Comparison of ENCODE assay signal across 18 cellular contexts in the genomic region with DNA sequence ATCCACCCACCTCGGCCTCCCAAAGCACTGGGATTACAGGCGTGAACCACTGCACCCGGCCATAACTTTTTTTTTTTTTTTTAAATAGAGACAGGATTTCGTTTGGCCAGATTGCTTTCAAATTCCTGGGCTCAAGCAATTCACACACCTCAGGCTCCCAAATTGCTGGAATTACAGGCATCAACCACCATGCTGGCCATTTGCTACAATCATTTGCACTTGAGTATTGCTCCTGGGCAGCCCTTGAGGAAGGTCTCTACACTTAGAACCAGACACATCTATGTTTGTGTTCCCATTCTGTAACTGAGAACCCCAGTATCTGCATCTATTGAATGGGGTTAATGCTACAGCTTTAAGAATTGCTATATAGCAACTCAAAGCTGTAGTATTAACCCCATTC.
DNase-seq lines count a peak whose midpoint lies in the region; ATAC-seq and TF ChIP-seq lines count a peak whose summit lies in the region.
"Had no signal": no experiment of that assay in that cellular context is flagged by ENCODE, and none has a peak within 500 bp of the region (broad histone marks: within the 10 kb centered on the region; RNA-seq: fewer than 3 reads in every experiment).

No MANE protein-coding gene starts in this region.

- no peak for TF ChIP-seq CTCF in RWPE2 (IDR thresholded peaks at IDR 0.05; ENCODE audit: poor library complexity, severe bottlenecking)

- no peak overlapping the region for H3K18ac ChIP-seq in trophoblast cell (ENCODE audit: low read length)

- ATAC-seq in RWPE2 (ENCODE audit: low read depth) = no peak
- no peak for ATAC-seq in natural killer cell treated with Interleukin-12 subunit alpha and Interleukin-12 subunit beta and Interleukin-15 and Interleukin-18, amount 100 ng/mL, for 72 hours

- no peak overlapping the region for H3K4me3 ChIP-seq in GM23248
- H3K4me3 ChIP-seq in RWPE2 (ENCODE audit: severe bottlenecking) = no peak overlapping the region
- H3K4me3 ChIP-seq in trophoblast cell (ENCODE audit: low read depth, low read length) = no peak overlapping the region

- DNase-seq in GM23248 (no peak), RWPE2 (ENCODE audit: low spot score) (no peak), epithelial cell of prostate (ENCODE audit: low read depth, low spot score) (no peak), trophoblast cell (peak; percentile 70 to 82), NCI-H2171 (lab: John Stamatoyannopoulos, UW) (no peak)
- DNase-seq in natural killer cell treated with Interleukin-12 subunit alpha and Interleukin-12 subunit beta and Interleukin-15 and Interleukin-18, amount 100 ng/mL, for 72 hours (ENCODE audit: low spot score) = no peak
- no peak for DNase-seq in activated CD4-positive, alpha-beta T cell treated with anti-CD3 and anti-CD28 coated beads, Interleukin-2, amount 50 U/mL, for 48 hours
- DNase-seq: DMS53, GDM1, Karpas-422, NCI-H1048, NCI-H1417 treated with DMSO at 0.1 percent for 48 hours, NCI-H187, NCI-H446 treated with DMSO at 0.1 percent for 48 hours, NCI-H526 treated with DMSO at 0.1 percent for 48 hours, OCI-M1, SHP77 treated with DMSO at 0.1 percent for 48 hours had no signal

- no peaks in the 10 kb centered on the region for H3K4me1 Mint-ChIP-seq in natural killer cell treated with Interleukin-12 subunit alpha and Interleukin-12 subunit beta and Interleukin-15 and Interleukin-18, amount 100 ng/mL, for 72 hours (ENCODE audit: low read depth in 2 of 2)
- H3K4me1 Mint-ChIP-seq: CD14-positive monocyte had no signal

- H3K4me2 ChIP-seq in GM23248 (ENCODE audit: unreplicated experiment) (no peak overlapping the region), trophoblast cell (ENCODE audit: low read length) (no peak overlapping the region)

- H3K9me3 Mint-ChIP-seq in natural killer cell treated with Interleukin-12 subunit alpha and Interleukin-12 subunit beta and Interleukin-15 and Interleukin-18, amount 100 ng/mL, for 72 hours = peaks cover 3% of the 10 kb centered on the region

- H3K4ac ChIP-seq in trophoblast cell (ENCODE audit: low read depth, low read length) = no peak overlapping the region

- no peaks in the 10 kb centered on the region for H4K20me1 ChIP-seq in GM23248 (ENCODE audit: insufficient read depth)

- in situ Hi-C loops in GM23248 (cut with MboI) = no loop called here

- H3K79me2 ChIP-seq in GM23248 (ENCODE audit: insufficient read depth) (no peaks in the 10 kb centered on the region), trophoblast cell (ENCODE audit: control insufficient read depth, insufficient read depth, low read length, poor library complexity) (no peaks in the 10 kb centered on the region)

- no peaks in the 10 kb centered on the region for H3K27me3 Mint-ChIP-seq in natural killer cell treated with Interleukin-12 subunit alpha and Interleukin-12 subunit beta and Interleukin-15 and Interleukin-18, amount 100 ng/mL, for 72 hours

- no peak overlapping the region for H4K91ac ChIP-seq in trophoblast cell (ENCODE audit: low read depth, low read length)

- no peaks in the 10 kb centered on the region for H3K36me3 Mint-ChIP-seq in natural killer cell treated with Interleukin-12 subunit alpha and Interleukin-12 subunit beta and Interleukin-15 and Interleukin-18, amount 100 ng/mL, for 72 hours
- H3K36me3 Mint-ChIP-seq: CD14-positive monocyte had no signal

- H3F3A ChIP-seq in GM23248 (ENCODE audit: insufficient read depth) = peaks cover 33% of the 10 kb centered on the region

- no peak overlapping the region for H4K8ac ChIP-seq in trophoblast cell (ENCODE audit: low read depth, low read length)

- no peaks in the 10 kb centered on the region for H3K9me3 ChIP-seq in GM23248 (ENCODE audit: low read depth)
- H3K9me3 ChIP-seq in RWPE2 (ENCODE audit: severe bottlenecking) = no peaks in the 10 kb centered on the region
- H3K9me3 ChIP-seq in trophoblast cell (ENCODE audit: insufficient read depth, low read depth, low read length) = no peaks in the 10 kb centered on the region

- no peak overlapping the region for H2AK5ac ChIP-seq in trophoblast cell (ENCODE audit: low read length)

- no peaks in the 10 kb centered on the region for H3K27me3 ChIP-seq in GM23248 (replicated peaks; ENCODE audit: insufficient read depth)
- no peaks in the 10 kb centered on the region for H3K27me3 ChIP-seq in RWPE2 (ENCODE audit: insufficient read depth, poor library complexity, severe bottlenecking)
- no peaks in the 10 kb centered on the region for H3K27me3 ChIP-seq in trophoblast cell (ENCODE audit: insufficient read depth, low read length)

- no peak overlapping the region for H4K12ac ChIP-seq in trophoblast cell (ENCODE audit: low read depth, low read length)

- H3K4me3 Mint-ChIP-seq in natural killer cell treated with Interleukin-12 subunit alpha and Interleukin-12 subunit beta and Interleukin-15 and Interleukin-18, amount 100 ng/mL, for 72 hours = no peak overlapping the region
- H3K4me3 Mint-ChIP-seq: CD14-positive monocyte had no signal

- H2BK120ac ChIP-seq in trophoblast cell (ENCODE audit: insufficient read depth, low read length, poor library complexity) = no peak overlapping the region

- H3K36me3 ChIP-seq in GM23248 (ENCODE audit: low read depth) (no peaks in the 10 kb centered on the region), RWPE2 (ENCODE audit: low read depth) (no peaks in the 10 kb centered on the region), trophoblast cell (ENCODE audit: control insufficient read depth in 1 of 2, insufficient read depth in 2 of 2, low read length in 2 of 2) (no peaks in the 10 kb centered on the region)

- no peak overlapping the region for H2BK5ac ChIP-seq in trophoblast cell (ENCODE audit: low read depth, low read length, poor library complexity)

- no peak overlapping the region for H3K27ac Mint-ChIP-seq in natural killer cell treated with Interleukin-12 subunit alpha and Interleukin-12 subunit beta and Interleukin-15 and Interleukin-18, amount 100 ng/mL, for 72 hours

- peaks cover 31% of the 10 kb centered on the region for H3K4me1 ChIP-seq in GM23248 (ENCODE audit: insufficient read depth)
- peaks cover 28% of the 10 kb centered on the region for H3K4me1 ChIP-seq in RWPE2 (ENCODE audit: insufficient read depth, poor library complexity, severe bottlenecking)
- H3K4me1 ChIP-seq in trophoblast cell (ENCODE audit: control insufficient read depth in 1 of 2, insufficient read depth in 2 of 2, low read length in 2 of 2) = peaks cover 7 to 9% of the 10 kb centered on the region in 2 experiments

- peaks cover 16% of the 10 kb centered on the region for H3K79me1 ChIP-seq in trophoblast cell (ENCODE audit: low read length)

- H3K27ac ChIP-seq in GM23248 = peak overlapping the region; percentile 97
- H3K27ac ChIP-seq in RWPE2 (ENCODE audit: poor library complexity, severe bottlenecking) = peak overlapping the region; percentile 94
- peak overlapping the region; percentile 85 for H3K27ac ChIP-seq in epithelial cell of prostate
- H3K27ac ChIP-seq in trophoblast cell (ENCODE audit: low read depth, low read length) = no peak overlapping the region

- no peak overlapping the region for H2BK12ac ChIP-seq in trophoblast cell (ENCODE audit: low read length)

- H3K14ac ChIP-seq in trophoblast cell (ENCODE audit: low read length) = no peak overlapping the region

- H2AFZ ChIP-seq in GM23248 (no peak overlapping the region), trophoblast cell (ENCODE audit: insufficient read depth, low read length, poor library complexity) (no peak overlapping the region)

- H3K9me2 ChIP-seq in GM23248 (ENCODE audit: insufficient read depth) = no peaks in the 10 kb centered on the region

- H3K9ac ChIP-seq in GM23248 = peak overlapping the region; percentile 76
- no peak overlapping the region for H3K9ac ChIP-seq in trophoblast cell (ENCODE audit: low read length)

- WGBS in GM23248 (ENCODE audit: low coverage in 1 of 2, low lambda C conversion rate in 2 of 2, missing lambda C conversion rate in 2 of 2), 2 experiments = 78 to 83% methylated on average over 4 of the region's 4 CpGs
- no CpG with 5 or more reads among the region's 4 CpGs for WGBS in trophoblast cell (ENCODE audit: extremely low coverage, insufficient coverage, insufficient read length)

- no peak overlapping the region for H3K23ac ChIP-seq in trophoblast cell (ENCODE audit: low read length)

Comparison
In these comparisons a context has a peak if more than half of its experiments do, and no peak if none do; other contexts are left out.
1. DNase-seq: peak in trophoblast cell (2 of 2); none in GM23248 (single experiment), RWPE2 (single experiment), epithelial cell of prostate (single experiment), natural killer cell treated with Interleukin-12 subunit alpha and Interleukin-12 subunit beta and Interleukin-15 and Interleukin-18, amount 100 ng/mL, for 72 hours (single experiment), NCI-H2171 (single experiment) and activated CD4-positive, alpha-beta T cell treated with anti-CD3 and anti-CD28 coated beads, Interleukin-2, amount 50 U/mL, for 48 hours (0 of 2).